In genomic region chr2:126802774-126803421, GRCh38 we compare ENCODE assay signal across 15 cellular contexts.
DNase-seq lines count a peak whose midpoint lies in the region; ATAC-seq and TF ChIP-seq lines count a peak whose summit lies in the region.
"Had no signal": no experiment of that assay in that cellular context is flagged by ENCODE, and none has a peak within 500 bp of the region (broad histone marks: within the 10 kb centered on the region; RNA-seq: fewer than 3 reads in every experiment).

No MANE protein-coding gene starts in this region.

- TF ChIP-seq POLR2A in breast epithelium (IDR thresholded peaks at IDR 0.05) = no peak

- ATAC-seq in WTC11 = peak; percentile 59
- peak; percentile 80 for ATAC-seq in mucosa of descending colon
- ATAC-seq in upper lobe of right lung = no peak

- H3K9me3 ChIP-seq in breast epithelium (no peaks in the 10 kb centered on the region), mucosa of descending colon (no peaks in the 10 kb centered on the region), upper lobe of right lung (no peaks in the 10 kb centered on the region), tibial artery (no peaks in the 10 kb centered on the region)

- H3K27ac ChIP-seq in breast epithelium (no peak overlapping the region), upper lobe of right lung (no peak overlapping the region), tibial artery (no peak overlapping the region)
- H3K27ac ChIP-seq: KMS-11 had no signal

- H3K4me1 Mint-ChIP-seq in MCF 10A (ENCODE audit: insufficient read depth, unreplicated experiment) = peaks cover 6% of the 10 kb centered on the region
- peaks cover 8% of the 10 kb centered on the region for H3K4me1 Mint-ChIP-seq in WTC11
- H3K4me1 Mint-ChIP-seq: B cell had no signal

- H3K4me1 ChIP-seq in breast epithelium (no peaks in the 10 kb centered on the region), mucosa of descending colon (ENCODE audit: low read depth) (no peaks in the 10 kb centered on the region), upper lobe of right lung (no peaks in the 10 kb centered on the region), tibial artery (no peaks in the 10 kb centered on the region)

- no peak overlapping the region for H3K4me3 ChIP-seq in breast epithelium
- no peak overlapping the region for H3K4me3 ChIP-seq in mucosa of descending colon
- no peak overlapping the region for H3K4me3 ChIP-seq in upper lobe of right lung
- H3K4me3 ChIP-seq in tibial artery = no peak overlapping the region

- POLR2A ChIA-PET in MCF 10A (lab: Yijun Ruan, JAX) = no interaction called here
- POLR2A ChIA-PET in WTC11 (lab: Charles Lee) = no interaction called here

- intact Hi-C loops in MCF 10A (cut with micrococcal nuclease) (no loop called here), breast epithelium (cut with DNase I; ENCODE audit: low total_unique reads) (no loop called here), mucosa of descending colon (cut with DNase I, micrococcal nuclease) (no loop called here), upper lobe of right lung (cut with DNase I) (no loop called here), tibial artery (cut with DNase I; ENCODE audit: low total_unique reads) (no loop called here)

- CTCF ChIA-PET in MCF 10A (lab: Yijun Ruan, JAX) = interaction anchor here (0.6 to 0.9 kb wide), 2 partner anchors 146 to 168 kb away, joined by 3 read pairs; no protein-coding TSS in a partner anchor
- CTCF ChIA-PET in WTC11 (lab: Charles Lee) = interaction anchor here (1.2 to 1.8 kb wide), 5 partner anchors 26 to 169 kb away, joined by 3 to 17 read pairs (median 5); no protein-coding TSS in a partner anchor

- DNase-seq in MCF 10A (ENCODE audit: unreplicated experiment) (peak; percentile 47), breast epithelium (ENCODE audit: low spot score in 2 of 2) (no peak), WTC11 (ENCODE audit: low spot score) (no peak), mucosa of descending colon (peak in 1 of 3 donors; percentile 39), upper lobe of right lung (peak; percentile 4), tibial artery (no peak), NCI-H2081 (lab: John Stamatoyannopoulos, UW) (no peak), DMS 273 (lab: John Stamatoyannopoulos, UW; ENCODE audit: unreplicated experiment) (no peak)
- DNase-seq: GOT3, NCI-H1436, NCI-H1930, NCI-H345, NCI-H524 treated with DMSO at 0.1 percent for 48 hours had no signal

- H3K36me3 Mint-ChIP-seq in MCF 10A (ENCODE audit: insufficient read depth, unreplicated experiment) (no peaks in the 10 kb centered on the region), WTC11 (no peaks in the 10 kb centered on the region)

- no peak overlapping the region for H3K27ac Mint-ChIP-seq in MCF 10A (ENCODE audit: low read depth, unreplicated experiment)
- no peak overlapping the region for H3K27ac Mint-ChIP-seq in WTC11
- H3K27ac Mint-ChIP-seq: B cell had no signal

- H3K4me3 Mint-ChIP-seq in MCF 10A (ENCODE audit: unreplicated experiment) = no peak overlapping the region
- no peak overlapping the region for H3K4me3 Mint-ChIP-seq in WTC11
- H3K4me3 Mint-ChIP-seq: B cell had no signal

- TF ChIP-seq CTCF in MCF 10A (IDR thresholded peaks at IDR 0.05; ENCODE audit: unreplicated experiment) = no peak
- TF ChIP-seq CTCF in breast epithelium (IDR thresholded peaks at IDR 0.05) = no peak
- TF ChIP-seq CTCF in WTC11 (IDR thresholded peaks at IDR 0.05) = no peak
- TF ChIP-seq CTCF in mucosa of descending colon (IDR thresholded peaks at IDR 0.05) = no peak
- TF ChIP-seq CTCF in upper lobe of right lung (IDR thresholded peaks at IDR 0.05) = no peak
- TF ChIP-seq CTCF in tibial artery (IDR thresholded peaks at IDR 0.05) = no peak

- H3K27me3 ChIP-seq in breast epithelium (peaks cover 0 to 4% of the 10 kb centered on the region in 2 donors), upper lobe of right lung (no peaks in the 10 kb centered on the region), tibial artery (peaks cover 0 to 2% of the 10 kb centered on the region in 2 donors)

- no TSS peak for BruUV-seq in MCF 10A (replicated peaks; lab: Mats Ljungman, UMichigan)

- H3K27me3 Mint-ChIP-seq in MCF 10A (ENCODE audit: insufficient read depth, unreplicated experiment) = peaks cover 46% of the 10 kb centered on the region
- H3K27me3 Mint-ChIP-seq in WTC11 (ENCODE audit: low read depth) = no peaks in the 10 kb centered on the region; the same call in 1 of the 2 replicates

- H3K9me3 Mint-ChIP-seq in MCF 10A (ENCODE audit: unreplicated experiment) (no peaks in the 10 kb centered on the region), WTC11 (no peaks in the 10 kb centered on the region)

- H3K36me3 ChIP-seq in breast epithelium = no peaks in the 10 kb centered on the region
- no peaks in the 10 kb centered on the region for H3K36me3 ChIP-seq in mucosa of descending colon (ENCODE audit: low read depth)
- no peaks in the 10 kb centered on the region for H3K36me3 ChIP-seq in upper lobe of right lung
- no peaks in the 10 kb centered on the region for H3K36me3 ChIP-seq in tibial artery

TF ChIP-seq in WTC11, 78 proteins besides CTCF, POLR2A, EP300 and RAD21:
- TF ChIP-seq NFYB (CRISPR knock-in tag; conservative IDR thresholded peaks at IDR 0.05; ENCODE audit: low read depth) (no peak), ETV6 (CRISPR knock-in tag; IDR thresholded peaks at IDR 0.05) (no peak), SOX15 (CRISPR knock-in tag; IDR thresholded peaks at IDR 0.05) (no peak), GABPB1 (CRISPR knock-in tag; IDR thresholded peaks at IDR 0.05) (no peak), TP53 (CRISPR knock-in tag; IDR thresholded peaks at IDR 0.05) (no peak), MXD4 (CRISPR knock-in tag; IDR thresholded peaks at IDR 0.05; ENCODE audit: borderline replicate concordance) (no peak)
- TF ChIP-seq, protein P1, sequence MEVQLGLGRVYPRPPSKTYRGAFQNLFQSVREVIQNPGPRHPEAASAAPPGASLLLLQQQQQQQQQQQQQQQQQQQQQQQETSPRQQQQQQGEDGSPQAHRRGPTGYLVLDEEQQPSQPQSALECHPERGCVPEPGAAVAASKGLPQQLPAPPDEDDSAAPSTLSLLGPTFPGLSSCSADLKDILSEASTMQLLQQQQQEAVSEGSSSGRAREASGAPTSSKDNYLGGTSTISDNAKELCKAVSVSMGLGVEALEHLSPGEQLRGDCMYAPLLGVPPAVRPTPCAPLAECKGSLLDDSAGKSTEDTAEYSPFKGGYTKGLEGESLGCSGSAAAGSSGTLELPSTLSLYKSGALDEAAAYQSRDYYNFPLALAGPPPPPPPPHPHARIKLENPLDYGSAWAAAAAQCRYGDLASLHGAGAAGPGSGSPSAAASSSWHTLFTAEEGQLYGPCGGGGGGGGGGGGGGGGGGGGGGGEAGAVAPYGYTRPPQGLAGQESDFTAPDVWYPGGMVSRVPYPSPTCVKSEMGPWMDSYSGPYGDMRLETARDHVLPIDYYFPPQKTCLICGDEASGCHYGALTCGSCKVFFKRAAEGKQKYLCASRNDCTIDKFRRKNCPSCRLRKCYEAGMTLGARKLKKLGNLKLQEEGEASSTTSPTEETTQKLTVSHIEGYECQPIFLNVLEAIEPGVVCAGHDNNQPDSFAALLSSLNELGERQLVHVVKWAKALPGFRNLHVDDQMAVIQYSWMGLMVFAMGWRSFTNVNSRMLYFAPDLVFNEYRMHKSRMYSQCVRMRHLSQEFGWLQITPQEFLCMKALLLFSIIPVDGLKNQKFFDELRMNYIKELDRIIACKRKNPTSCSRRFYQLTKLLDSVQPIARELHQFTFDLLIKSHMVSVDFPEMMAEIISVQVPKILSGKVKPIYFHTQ (CRISPR knock-in tag; IDR thresholded peaks at IDR 0.05) = no peak
TF ChIP-seq in WTC11: peak in this region for 0.

Comparison
In these comparisons a context has a peak if more than half of its experiments do, and no peak if none do; other contexts are left out.
1. DNase-seq: peak in MCF 10A (single experiment) and upper lobe of right lung (single experiment); none in breast epithelium (0 of 2), WTC11 (single experiment), tibial artery (0 of 2), NCI-H2081 (0 of 2) and DMS 273 (single experiment).